10 cellular contexts compared by ENCODE assay signal in the genomic region with DNA sequence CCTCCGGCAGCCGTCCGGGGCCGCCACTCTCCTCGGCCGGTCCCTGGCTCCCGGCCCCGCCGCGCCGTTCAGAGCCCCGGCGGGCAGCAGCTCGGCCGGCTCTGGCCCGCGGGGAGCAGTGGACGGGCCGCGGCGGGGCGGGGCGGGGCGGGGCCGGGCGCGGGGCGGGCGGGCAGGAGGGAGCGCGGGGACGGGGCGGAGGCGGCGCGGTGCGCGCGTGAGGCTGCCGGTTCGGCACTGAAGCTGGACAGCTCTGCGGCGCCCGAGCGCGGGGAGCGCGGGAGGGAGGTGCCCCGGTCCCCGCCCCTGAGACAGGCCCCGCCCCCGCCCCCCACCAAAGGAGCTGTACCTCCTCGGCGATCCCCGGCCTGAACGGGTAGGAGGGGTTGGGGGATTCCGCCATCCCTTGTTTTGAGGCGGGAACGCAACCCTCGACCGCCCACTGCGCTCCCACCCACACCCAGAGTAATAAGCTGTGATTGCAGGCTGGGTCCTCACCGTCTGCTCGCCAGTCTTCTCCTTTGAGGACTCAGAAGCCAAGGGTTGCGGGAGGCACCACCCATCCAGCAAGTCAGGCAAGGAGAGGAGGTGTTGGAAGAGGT. TPM values are rescaled to one million over a fixed set of nuclear protein-coding genes. Genes with fewer than 3 reads are reported as not detected.
A peak's percentile ranks its signal among the peaks of the same experiment; 100 is the strongest.
DNase-seq lines count a peak whose midpoint lies in the region; TF ChIP-seq lines count a peak whose summit lies in the region.
"Had no signal": no experiment of that assay in that cellular context is flagged by ENCODE, and none has a peak within 500 bp of the region (broad histone marks: within the 10 kb centered on the region; RNA-seq: fewer than 3 reads in every experiment).

A gene (minus strand): TSS at position 239 of the 602 bp plus-strand sequence. CDS start 50,747 bp downstream, outside the sequence.

- peak within 1 kb of the TSS in 5 of 7 donors; percentile 24 to 45 (median 34) for H3K4me3 Mint-ChIP-seq in CD8-positive, alpha-beta memory T cell
- H3K4me3 Mint-ChIP-seq in mesothelial cell of epicardium, result peak within 1 kb of the TSS; percentile 65
- H3K4me3 Mint-ChIP-seq in activated CD4-positive, alpha-beta T cell treated with anti-CD3 and anti-CD28 coated beads, Interleukin-2, amount 10 ng/mL, durations not matched to agents 24 days and 14 days, result no peak within 1 kb of the TSS

- peaks cover 42 to 71% of the 10 kb centered on the region in 2 donors for H3K27me3 Mint-ChIP-seq in CD8-positive, alpha-beta memory T cell
- peaks cover 92% of the 10 kb centered on the region for H3K27me3 Mint-ChIP-seq in mesothelial cell of epicardium (ENCODE audit: low read depth)
- H3K27me3 Mint-ChIP-seq in activated CD4-positive, alpha-beta T cell treated with anti-CD3 and anti-CD28 coated beads, Interleukin-2, amount 10 ng/mL, durations not matched to agents 24 days and 14 days, result peaks cover 47% of the 10 kb centered on the region

- no peak within 1 kb of the TSS for H3K27ac ChIP-seq in CD8-positive, alpha-beta memory T cell (ENCODE audit: low read depth, low read length)
- H3K27ac ChIP-seq in breast epithelium, result no peak within 1 kb of the TSS

- intact Hi-C loops in breast epithelium (cut with DNase I; ENCODE audit: low total_unique reads), result loop anchor here (1.0 kb wide), 1 partner anchor 42 kb away; no protein-coding TSS in a partner anchor
- intact Hi-C loops in activated CD4-positive, alpha-beta T cell treated with anti-CD3 and anti-CD28 coated beads, Interleukin-2, amount 10 ng/mL, durations not matched to agents 24 days and 14 days (cut with micrococcal nuclease), result no loop called here

- DNase-seq in CD8-positive, alpha-beta memory T cell, result no peak
- DNase-seq in breast epithelium (ENCODE audit: low spot score in 2 of 2) (no peak), mesothelial cell of epicardium (ENCODE audit: low spot score in 2 of 2, unreplicated experiment in 2 of 2) (peak; percentile 44 to 48), middle frontal gyrus (ENCODE audit: extremely low spot score, low spot score) (no peak), hepatic stellate cell (ENCODE audit: low spot score) (no peak), DMS153 treated with DMSO at 0.1 percent for 48 hours (lab: John Stamatoyannopoulos, UW; ENCODE audit: unreplicated experiment) (no peak)
- DNase-seq in activated CD4-positive, alpha-beta T cell treated with anti-CD3 and anti-CD28 coated beads, Interleukin-2, amount 10 ng/mL, durations not matched to agents 24 days and 14 days, result no peak
- DNase-seq: NCI-H187 treated with DMSO at 0.1 percent for 48 hours; stimulated activated CD4-positive, alpha-beta T cell treated with anti-CD3 and anti-CD28 coated beads, Interleukin-12 subunit alpha, Interleukin-12 subunit beta, amount 100 ng/mL, for 4 hours had no signal

- H3K4me1 ChIP-seq in CD8-positive, alpha-beta memory T cell (ENCODE audit: insufficient read depth, low read length), result no peaks in the 10 kb centered on the region
- H3K4me1 ChIP-seq in breast epithelium, result no peaks in the 10 kb centered on the region

- CTCF ChIA-PET in CD8-positive, alpha-beta memory T cell (lab: Charles Lee), result no interaction called here

- POLR2A ChIA-PET in CD8-positive, alpha-beta memory T cell (lab: Charles Lee), result no interaction called here

- TF ChIP-seq EP300 in Ishikawa (IDR thresholded peaks at IDR 0.05; ENCODE audit: borderline replicate concordance), result no peak

- no peaks in the 10 kb centered on the region for H3K36me3 Mint-ChIP-seq in CD8-positive, alpha-beta memory T cell
- no peaks in the 10 kb centered on the region for H3K36me3 Mint-ChIP-seq in mesothelial cell of epicardium
- no peaks in the 10 kb centered on the region for H3K36me3 Mint-ChIP-seq in activated CD4-positive, alpha-beta T cell treated with anti-CD3 and anti-CD28 coated beads, Interleukin-2, amount 10 ng/mL, durations not matched to agents 24 days and 14 days (ENCODE audit: low read depth)

- peaks cover 15% of the 10 kb centered on the region for H3K27me3 ChIP-seq in CD8-positive, alpha-beta memory T cell (ENCODE audit: insufficient read depth, low read length, poor library complexity, severe bottlenecking)
- H3K27me3 ChIP-seq in breast epithelium, result peaks cover 0 to 63% of the 10 kb centered on the region in 2 donors

- no peaks in the 10 kb centered on the region for H3K9me3 ChIP-seq in CD8-positive, alpha-beta memory T cell (ENCODE audit: low read length)
- H3K9me3 ChIP-seq in breast epithelium, result no peaks in the 10 kb centered on the region

- TF ChIP-seq POLR2A in breast epithelium (IDR thresholded peaks at IDR 0.05), result no peak

- TF ChIP-seq RAD21 in Ishikawa (IDR thresholded peaks at IDR 0.05; ENCODE audit: low read depth), result no peak

- H3K4me3 ChIP-seq in CD8-positive, alpha-beta memory T cell (ENCODE audit: low read length), result no peak within 1 kb of the TSS
- H3K4me3 ChIP-seq in breast epithelium, result peak within 1 kb of the TSS in 2 of 3 donors; percentile 44 to 55

- H3K4me1 Mint-ChIP-seq in CD8-positive, alpha-beta memory T cell, result peaks cover 4 to 11% (median 9%) of the 10 kb centered on the region in 3 donors
- peaks cover 9% of the 10 kb centered on the region for H3K4me1 Mint-ChIP-seq in mesothelial cell of epicardium
- no peaks in the 10 kb centered on the region for H3K4me1 Mint-ChIP-seq in activated CD4-positive, alpha-beta T cell treated with anti-CD3 and anti-CD28 coated beads, Interleukin-2, amount 10 ng/mL, durations not matched to agents 24 days and 14 days

- H3K27ac Mint-ChIP-seq in CD8-positive, alpha-beta memory T cell, result no peak within 1 kb of the TSS
- no peak within 1 kb of the TSS for H3K27ac Mint-ChIP-seq in mesothelial cell of epicardium
- H3K27ac Mint-ChIP-seq in activated CD4-positive, alpha-beta T cell treated with anti-CD3 and anti-CD28 coated beads, Interleukin-2, amount 10 ng/mL, durations not matched to agents 24 days and 14 days, result no peak within 1 kb of the TSS

- peaks cover 0 to 8% (median 3%) of the 10 kb centered on the region in 5 donors for H3K9me3 Mint-ChIP-seq in CD8-positive, alpha-beta memory T cell
- no peaks in the 10 kb centered on the region for H3K9me3 Mint-ChIP-seq in mesothelial cell of epicardium
- no peaks in the 10 kb centered on the region for H3K9me3 Mint-ChIP-seq in activated CD4-positive, alpha-beta T cell treated with anti-CD3 and anti-CD28 coated beads, Interleukin-2, amount 10 ng/mL, durations not matched to agents 24 days and 14 days

- H3K36me3 ChIP-seq in CD8-positive, alpha-beta memory T cell (ENCODE audit: insufficient read depth, low read length), result no peaks in the 10 kb centered on the region
- no peaks in the 10 kb centered on the region for H3K36me3 ChIP-seq in breast epithelium

- TF ChIP-seq CTCF in breast epithelium (IDR thresholded peaks at IDR 0.05) (no peak), mesothelial cell of epicardium (IDR thresholded peaks at IDR 0.05; ENCODE audit: unreplicated experiment) (no peak)

TF ChIP-seq in Ishikawa, 13 proteins besides CTCF, POLR2A, EP300 and RAD21:
- no peak for TF ChIP-seq FOXM1 (IDR thresholded peaks at IDR 0.05; ENCODE audit: borderline replicate concordance, low read depth)
- no peak for TF ChIP-seq TEAD4 (IDR thresholded peaks at IDR 0.05)
- no peak for TF ChIP-seq CREB1 (IDR thresholded peaks at IDR 0.05; ENCODE audit: low read depth)
- TF ChIP-seq, protein P1, sequence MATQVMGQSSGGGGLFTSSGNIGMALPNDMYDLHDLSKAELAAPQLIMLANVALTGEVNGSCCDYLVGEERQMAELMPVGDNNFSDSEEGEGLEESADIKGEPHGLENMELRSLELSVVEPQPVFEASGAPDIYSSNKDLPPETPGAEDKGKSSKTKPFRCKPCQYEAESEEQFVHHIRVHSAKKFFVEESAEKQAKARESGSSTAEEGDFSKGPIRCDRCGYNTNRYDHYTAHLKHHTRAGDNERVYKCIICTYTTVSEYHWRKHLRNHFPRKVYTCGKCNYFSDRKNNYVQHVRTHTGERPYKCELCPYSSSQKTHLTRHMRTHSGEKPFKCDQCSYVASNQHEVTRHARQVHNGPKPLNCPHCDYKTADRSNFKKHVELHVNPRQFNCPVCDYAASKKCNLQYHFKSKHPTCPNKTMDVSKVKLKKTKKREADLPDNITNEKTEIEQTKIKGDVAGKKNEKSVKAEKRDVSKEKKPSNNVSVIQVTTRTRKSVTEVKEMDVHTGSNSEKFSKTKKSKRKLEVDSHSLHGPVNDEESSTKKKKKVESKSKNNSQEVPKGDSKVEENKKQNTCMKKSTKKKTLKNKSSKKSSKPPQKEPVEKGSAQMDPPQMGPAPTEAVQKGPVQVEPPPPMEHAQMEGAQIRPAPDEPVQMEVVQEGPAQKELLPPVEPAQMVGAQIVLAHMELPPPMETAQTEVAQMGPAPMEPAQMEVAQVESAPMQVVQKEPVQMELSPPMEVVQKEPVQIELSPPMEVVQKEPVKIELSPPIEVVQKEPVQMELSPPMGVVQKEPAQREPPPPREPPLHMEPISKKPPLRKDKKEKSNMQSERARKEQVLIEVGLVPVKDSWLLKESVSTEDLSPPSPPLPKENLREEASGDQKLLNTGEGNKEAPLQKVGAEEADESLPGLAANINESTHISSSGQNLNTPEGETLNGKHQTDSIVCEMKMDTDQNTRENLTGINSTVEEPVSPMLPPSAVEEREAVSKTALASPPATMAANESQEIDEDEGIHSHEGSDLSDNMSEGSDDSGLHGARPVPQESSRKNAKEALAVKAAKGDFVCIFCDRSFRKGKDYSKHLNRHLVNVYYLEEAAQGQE (IDR thresholded peaks at IDR 0.05; ENCODE audit: low read depth), result peak; percentile 66
TF ChIP-seq in Ishikawa: peak in this region for 1.

RNA-seq across cellular contexts. Expression of the gene that starts here (rescaled TPM):
- not detected for total RNA-seq in CD8-positive, alpha-beta memory T cell
- not detected for polyA plus RNA-seq in CD8-positive, alpha-beta memory T cell
- total RNA-seq in breast epithelium (1 to 10 TPM in 1 of 3 donors, under 1 TPM in 2; 0.16 to 8.5 (median 0.33) TPM), mesothelial cell of epicardium (5.5 to 7.5 TPM (median 5.9 TPM) in 3 replicates)
- not detected in 2 replicates for total RNA-seq in activated CD4-positive, alpha-beta T cell treated with anti-CD3 and anti-CD28 coated beads, Interleukin-2, amount 10 ng/mL, durations not matched to agents 24 days and 14 days

Comparison
In these comparisons a context has a peak if more than half of its experiments do, and no peak if none do; other contexts are left out.
1. DNase-seq: peak in mesothelial cell of epicardium (2 of 2); none in CD8-positive, alpha-beta memory T cell (0 of 5), breast epithelium (0 of 2), middle frontal gyrus (single experiment), hepatic stellate cell (single experiment), activated CD4-positive, alpha-beta T cell treated with anti-CD3 and anti-CD28 coated beads, Interleukin-2, amount 10 ng/mL, durations not matched to agents 24 days and 14 days (single experiment) and DMS153 treated with DMSO at 0.1 percent for 48 hours (single experiment).